Comparison of ENCODE assay signal across 2 cellular contexts in the genomic region with DNA sequence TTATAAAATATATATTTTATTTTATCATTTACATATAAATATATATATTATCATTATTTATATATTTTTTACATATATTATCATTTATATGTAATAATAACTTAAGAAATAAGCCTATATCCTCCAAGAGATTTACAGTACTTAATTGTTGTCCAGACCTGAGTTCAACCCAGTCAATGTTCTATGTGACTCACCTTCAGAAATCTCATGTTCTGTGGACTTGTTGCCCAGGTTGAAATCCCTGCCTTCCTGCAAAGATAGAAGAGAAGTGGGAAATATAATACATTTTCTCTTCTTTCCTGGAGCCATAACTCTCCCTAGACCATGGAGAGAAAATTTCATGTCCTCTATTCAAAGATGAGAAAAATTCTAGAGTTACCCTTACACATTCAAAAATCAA.
TF ChIP-seq lines count a peak whose summit lies in the region.

No MANE protein-coding gene starts in this region.

TF ChIP-seq in SK-N-SH, 30 proteins besides CTCF, POLR2A, EP300 and RAD21 (continued from another document):
- TF ChIP-seq, protein P1, sequence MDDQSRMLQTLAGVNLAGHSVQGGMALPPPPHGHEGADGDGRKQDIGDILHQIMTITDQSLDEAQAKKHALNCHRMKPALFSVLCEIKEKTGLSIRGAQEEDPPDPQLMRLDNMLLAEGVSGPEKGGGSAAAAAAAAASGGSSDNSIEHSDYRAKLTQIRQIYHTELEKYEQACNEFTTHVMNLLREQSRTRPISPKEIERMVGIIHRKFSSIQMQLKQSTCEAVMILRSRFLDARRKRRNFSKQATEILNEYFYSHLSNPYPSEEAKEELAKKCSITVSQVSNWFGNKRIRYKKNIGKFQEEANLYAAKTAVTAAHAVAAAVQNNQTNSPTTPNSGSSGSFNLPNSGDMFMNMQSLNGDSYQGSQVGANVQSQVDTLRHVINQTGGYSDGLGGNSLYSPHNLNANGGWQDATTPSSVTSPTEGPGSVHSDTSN (IDR thresholded peaks at IDR 0.05), result no peak
- TF ChIP-seq NFIC (IDR thresholded peaks at IDR 0.05; ENCODE audit: borderline replicate concordance) (no peak), FOSL2 (IDR thresholded peaks at IDR 0.05; ENCODE audit: borderline replicate concordance, low read depth) (no peak), MXI1 (IDR thresholded peaks at IDR 0.05; ENCODE audit: low read depth, low read length) (no peak), FOXM1 (IDR thresholded peaks at IDR 0.05; ENCODE audit: low read depth) (no peak), RFX5 (IDR thresholded peaks at IDR 0.05; ENCODE audit: low read length) (no peak), TAF1 (IDR thresholded peaks at IDR 0.05; ENCODE audit: borderline replicate concordance, low read depth, low read length) (no peak), CHD2 (IDR thresholded peaks at IDR 0.05; ENCODE audit: low read length, partially characterized antibody) (no peak), SMC3 (IDR thresholded peaks at IDR 0.05; ENCODE audit: low read depth, low read length) (no peak)
- TF ChIP-seq, protein P2, sequence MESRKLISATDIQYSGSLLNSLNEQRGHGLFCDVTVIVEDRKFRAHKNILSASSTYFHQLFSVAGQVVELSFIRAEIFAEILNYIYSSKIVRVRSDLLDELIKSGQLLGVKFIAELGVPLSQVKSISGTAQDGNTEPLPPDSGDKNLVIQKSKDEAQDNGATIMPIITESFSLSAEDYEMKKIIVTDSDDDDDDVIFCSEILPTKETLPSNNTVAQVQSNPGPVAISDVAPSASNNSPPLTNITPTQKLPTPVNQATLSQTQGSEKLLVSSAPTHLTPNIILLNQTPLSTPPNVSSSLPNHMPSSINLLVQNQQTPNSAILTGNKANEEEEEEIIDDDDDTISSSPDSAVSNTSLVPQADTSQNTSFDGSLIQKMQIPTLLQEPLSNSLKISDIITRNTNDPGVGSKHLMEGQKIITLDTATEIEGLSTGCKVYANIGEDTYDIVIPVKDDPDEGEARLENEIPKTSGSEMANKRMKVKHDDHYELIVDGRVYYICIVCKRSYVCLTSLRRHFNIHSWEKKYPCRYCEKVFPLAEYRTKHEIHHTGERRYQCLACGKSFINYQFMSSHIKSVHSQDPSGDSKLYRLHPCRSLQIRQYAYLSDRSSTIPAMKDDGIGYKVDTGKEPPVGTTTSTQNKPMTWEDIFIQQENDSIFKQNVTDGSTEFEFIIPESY (IDR thresholded peaks at IDR 0.05; ENCODE audit: borderline replicate concordance, low read depth), result no peak
- TF ChIP-seq, protein P3, sequence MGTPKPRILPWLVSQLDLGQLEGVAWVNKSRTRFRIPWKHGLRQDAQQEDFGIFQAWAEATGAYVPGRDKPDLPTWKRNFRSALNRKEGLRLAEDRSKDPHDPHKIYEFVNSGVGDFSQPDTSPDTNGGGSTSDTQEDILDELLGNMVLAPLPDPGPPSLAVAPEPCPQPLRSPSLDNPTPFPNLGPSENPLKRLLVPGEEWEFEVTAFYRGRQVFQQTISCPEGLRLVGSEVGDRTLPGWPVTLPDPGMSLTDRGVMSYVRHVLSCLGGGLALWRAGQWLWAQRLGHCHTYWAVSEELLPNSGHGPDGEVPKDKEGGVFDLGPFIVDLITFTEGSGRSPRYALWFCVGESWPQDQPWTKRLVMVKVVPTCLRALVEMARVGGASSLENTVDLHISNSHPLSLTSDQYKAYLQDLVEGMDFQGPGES (IDR thresholded peaks at IDR 0.05; ENCODE audit: low read depth, low read length), result no peak

TF ChIP-seq in SK-N-SH treated with all-trans-retinoic acid at 6 μM for 48 hours, 23 proteins besides CTCF, POLR2A, EP300 and RAD21 (continued from another document):
- TF ChIP-seq, protein P4, sequence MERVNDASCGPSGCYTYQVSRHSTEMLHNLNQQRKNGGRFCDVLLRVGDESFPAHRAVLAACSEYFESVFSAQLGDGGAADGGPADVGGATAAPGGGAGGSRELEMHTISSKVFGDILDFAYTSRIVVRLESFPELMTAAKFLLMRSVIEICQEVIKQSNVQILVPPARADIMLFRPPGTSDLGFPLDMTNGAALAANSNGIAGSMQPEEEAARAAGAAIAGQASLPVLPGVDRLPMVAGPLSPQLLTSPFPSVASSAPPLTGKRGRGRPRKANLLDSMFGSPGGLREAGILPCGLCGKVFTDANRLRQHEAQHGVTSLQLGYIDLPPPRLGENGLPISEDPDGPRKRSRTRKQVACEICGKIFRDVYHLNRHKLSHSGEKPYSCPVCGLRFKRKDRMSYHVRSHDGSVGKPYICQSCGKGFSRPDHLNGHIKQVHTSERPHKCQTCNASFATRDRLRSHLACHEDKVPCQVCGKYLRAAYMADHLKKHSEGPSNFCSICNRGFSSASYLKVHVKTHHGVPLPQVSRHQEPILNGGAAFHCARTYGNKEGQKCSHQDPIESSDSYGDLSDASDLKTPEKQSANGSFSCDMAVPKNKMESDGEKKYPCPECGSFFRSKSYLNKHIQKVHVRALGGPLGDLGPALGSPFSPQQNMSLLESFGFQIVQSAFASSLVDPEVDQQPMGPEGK (CRISPR knock-in tag; IDR thresholded peaks at IDR 0.05; ENCODE audit: borderline replicate concordance), result no peak
- TF ChIP-seq OSR1 (CRISPR knock-in tag; IDR thresholded peaks at IDR 0.05), result no peak
- no peak for TF ChIP-seq ZNF70 (CRISPR knock-in tag; IDR thresholded peaks at IDR 0.05)
- TF ChIP-seq GLIS3 (CRISPR knock-in tag; IDR thresholded peaks at IDR 0.05), result no peak
- no peak for TF ChIP-seq POU6F1 (CRISPR knock-in tag; IDR thresholded peaks at IDR 0.05; ENCODE audit: borderline replicate concordance, low read depth)
- no peak for TF ChIP-seq ZC3H10 (CRISPR knock-in tag; IDR thresholded peaks at IDR 0.05)
- no peak for TF ChIP-seq ESRRG (CRISPR knock-in tag; IDR thresholded peaks at IDR 0.05)
- no peak for TF ChIP-seq TSHZ2 (CRISPR knock-in tag; IDR thresholded peaks at IDR 0.05)
- no peak for TF ChIP-seq ISL1 (CRISPR knock-in tag; IDR thresholded peaks at IDR 0.05)
